ENCODE assay signal across 8 cellular contexts in the genomic region with DNA sequence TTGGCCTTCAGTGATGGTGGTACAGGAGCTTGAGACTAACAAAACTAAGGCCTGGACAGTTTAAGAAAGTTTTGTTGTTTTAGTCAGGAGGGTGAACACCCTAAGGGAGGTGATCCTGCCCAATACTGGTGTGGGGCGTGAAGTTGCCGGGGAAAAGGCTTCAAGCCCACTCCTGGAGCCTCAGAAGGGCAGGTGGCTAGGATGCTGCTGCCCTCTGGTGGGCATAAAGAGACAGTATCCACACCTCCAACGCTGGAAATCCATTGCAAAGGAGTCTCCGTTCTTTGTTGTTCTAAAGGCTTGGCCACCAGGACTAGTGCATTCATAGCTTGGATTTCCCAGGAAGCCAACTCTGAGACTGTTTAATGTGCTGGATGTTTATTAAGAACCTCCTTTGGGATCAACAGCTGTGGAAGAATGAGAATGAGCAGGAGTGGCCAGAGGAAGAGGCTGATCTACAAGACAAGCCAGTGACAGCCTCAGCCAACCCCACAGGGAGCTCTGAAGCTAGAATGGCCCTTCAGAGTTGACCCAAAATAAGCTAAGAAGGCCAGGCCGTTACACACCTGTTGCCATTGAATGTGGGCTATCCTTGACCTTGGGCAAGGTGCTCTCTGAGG. TPM values are rescaled to one million over a fixed set of nuclear protein-coding genes. Genes with fewer than 3 reads are reported as not detected.
DNase-seq lines count a peak whose midpoint lies in the region; ATAC-seq, FAIRE-seq and TF ChIP-seq lines count a peak whose summit lies in the region.

No MANE protein-coding gene starts in this region.

- peak; percentile 87 for TF ChIP-seq CTCF in CD8-positive, alpha-beta T cell (IDR thresholded peaks at IDR 0.05)
- TF ChIP-seq CTCF in activated CD8-positive, alpha-beta T cell treated with anti-CD3 and anti-CD28 coated beads for 36 hours (IDR thresholded peaks at IDR 0.05) = peak; percentile 85
- peak; percentile 93 for TF ChIP-seq CTCF in epithelial cell of esophagus (IDR thresholded peaks at IDR 0.05; ENCODE audit: insufficient read depth, low read depth, low read length, missing control alignments)

- no peak overlapping the region for H3K4me3 ChIP-seq in CD8-positive, alpha-beta T cell (ENCODE audit: low read depth, low read length)
- H3K4me3 ChIP-seq in epithelial cell of esophagus (ENCODE audit: low read length) = no peak overlapping the region

- no peak overlapping the region for H3K27ac Mint-ChIP-seq in CD8-positive, alpha-beta T cell
- H3K27ac Mint-ChIP-seq in activated CD8-positive, alpha-beta T cell treated with anti-CD3 and anti-CD28 coated beads for 36 hours = no peak overlapping the region
- H3K27ac Mint-ChIP-seq in naive B cell = no peak overlapping the region

- H3K36me3 Mint-ChIP-seq in CD8-positive, alpha-beta T cell = no peaks in the 10 kb centered on the region
- peaks cover 4% of the 10 kb centered on the region for H3K36me3 Mint-ChIP-seq in activated CD8-positive, alpha-beta T cell treated with anti-CD3 and anti-CD28 coated beads for 36 hours (ENCODE audit: low read depth)
- H3K36me3 Mint-ChIP-seq in naive B cell = no peaks in the 10 kb centered on the region

- no peak overlapping the region for H3K4me3 Mint-ChIP-seq in CD8-positive, alpha-beta T cell
- no peak overlapping the region for H3K4me3 Mint-ChIP-seq in activated CD8-positive, alpha-beta T cell treated with anti-CD3 and anti-CD28 coated beads for 36 hours
- no peak overlapping the region for H3K4me3 Mint-ChIP-seq in naive B cell

- no peaks in the 10 kb centered on the region for H3K9me3 Mint-ChIP-seq in CD8-positive, alpha-beta T cell
- no peaks in the 10 kb centered on the region for H3K9me3 Mint-ChIP-seq in activated CD8-positive, alpha-beta T cell treated with anti-CD3 and anti-CD28 coated beads for 36 hours
- H3K9me3 Mint-ChIP-seq in naive B cell = no peaks in the 10 kb centered on the region

- H3K9me3 ChIP-seq in CD8-positive, alpha-beta T cell (ENCODE audit: low read length) = no peaks in the 10 kb centered on the region

- DNase-seq in CD8-positive, alpha-beta T cell = peak in 6 of 7 experiments; percentile 30 to 72 (median 44)
- DNase-seq in NCI-H82 (lab: John Stamatoyannopoulos, UW) = peak; percentile 88
- DNase-seq in activated CD8-positive, alpha-beta T cell treated with anti-CD3 and anti-CD28 coated beads for 36 hours = peak; percentile 67
- peak; percentile 61 for DNase-seq in epithelial cell of esophagus (ENCODE audit: low read depth)
- DNase-seq in naive B cell = peak; percentile 31
- DNase-seq in urothelium cell line (ENCODE audit: low spot score) = peak; percentile 73

- peak; percentile 90 for ATAC-seq in CD8-positive, alpha-beta T cell
- ATAC-seq in HG03196 (IDR thresholded peaks at IDR 0.05; ENCODE audit: unreplicated experiment) = peak; percentile 51
- peak; percentile 90 for ATAC-seq in activated CD8-positive, alpha-beta T cell treated with anti-CD3 and anti-CD28 coated beads for 36 hours
- ATAC-seq in naive B cell (ENCODE audit: low read depth in 2 of 2) = peak; percentile 85 to 91
- ATAC-seq in GM19035 (IDR thresholded peaks at IDR 0.05; ENCODE audit: unreplicated experiment) = no peak

- H3K27me3 Mint-ChIP-seq in CD8-positive, alpha-beta T cell (ENCODE audit: low read depth) = no peaks in the 10 kb centered on the region
- no peaks in the 10 kb centered on the region for H3K27me3 Mint-ChIP-seq in activated CD8-positive, alpha-beta T cell treated with anti-CD3 and anti-CD28 coated beads for 36 hours
- H3K27me3 Mint-ChIP-seq in naive B cell = peaks cover 0 to 5% (median 0%) of the 10 kb centered on the region in 3 donors

- CTCF ChIA-PET in CD8-positive, alpha-beta T cell (lab: Charles Lee) = interaction anchor here (0.6 to 10.9 kb wide), 51 partner anchors 11 to 332 kb away, joined by 3 to 136 read pairs (median 4); partner anchors contain the start of genes C1orf216, CLSPN and TFAP2E
- CTCF ChIA-PET in activated CD8-positive, alpha-beta T cell treated with anti-CD3 and anti-CD28 coated beads for 36 hours (lab: Charles Lee) = interaction anchor here (0.7 to 10.4 kb wide), 44 partner anchors 8 to 295 kb away, joined by 3 to 131 read pairs (median 4); partner anchors contain the start of genes C1orf216, KIAA0319L, NCDN and TFAP2E

- no peaks in the 10 kb centered on the region for H3K27me3 ChIP-seq in CD8-positive, alpha-beta T cell (ENCODE audit: insufficient read depth, low read length)

- H3K36me3 ChIP-seq in CD8-positive, alpha-beta T cell (ENCODE audit: insufficient read depth, low read length) = no peaks in the 10 kb centered on the region

- no peaks in the 10 kb centered on the region for H3K4me1 ChIP-seq in CD8-positive, alpha-beta T cell (ENCODE audit: insufficient read depth, low read length)

- POLR2A ChIA-PET in CD8-positive, alpha-beta T cell (lab: Charles Lee) = interaction anchor here (1.1 kb wide), 1 partner anchor 158 kb away, joined by 5 read pairs; no protein-coding TSS in a partner anchor
- POLR2A ChIA-PET in activated CD8-positive, alpha-beta T cell treated with anti-CD3 and anti-CD28 coated beads for 36 hours (lab: Charles Lee) = interaction anchor here (1.3 to 1.4 kb wide), 2 partner anchors 19 to 29 kb away, joined by 3 to 4 read pairs; no protein-coding TSS in a partner anchor

- H3K27ac ChIP-seq in CD8-positive, alpha-beta T cell (ENCODE audit: low read depth, low read length) = no peak overlapping the region

- H3K4me1 Mint-ChIP-seq in CD8-positive, alpha-beta T cell (ENCODE audit: low read depth) = no peaks in the 10 kb centered on the region
- H3K4me1 Mint-ChIP-seq in activated CD8-positive, alpha-beta T cell treated with anti-CD3 and anti-CD28 coated beads for 36 hours (ENCODE audit: low read depth) = no peaks in the 10 kb centered on the region
- H3K4me1 Mint-ChIP-seq in naive B cell = peaks cover 0 to 8% (median 8%) of the 10 kb centered on the region in 3 donors

- FAIRE-seq in urothelium cell line (lab: Jason Lieb, UNC) = no peak

- intact Hi-C loops in CD8-positive, alpha-beta T cell (cut with DNase I, micrococcal nuclease) = loop anchor here (1.0 to 2.0 kb wide), 5 partner anchors 45 to 276 kb away; no protein-coding TSS in a partner anchor
- intact Hi-C loops in activated CD8-positive, alpha-beta T cell treated with anti-CD3 and anti-CD28 coated beads for 36 hours (cut with micrococcal nuclease) = no loop called here

RNA-seq across cellular contexts. Expression of gene C1orf216, which starts 8.2 kb away (rescaled TPM):
- total RNA-seq in CD8-positive, alpha-beta T cell = 1 to 10 TPM; 2.6 to 3.2 TPM
- total RNA-seq in activated CD8-positive, alpha-beta T cell treated with anti-CD3 and anti-CD28 coated beads for 36 hours = 10 to 100 TPM; 10.4 to 11.0 TPM
- polyA plus RNA-seq in naive B cell (ENCODE audit: low read depth in 6 of 6) = 1 to 10 TPM in 5 of 6 donors, under 1 TPM in 1; 0.73 to 3.9 (median 1.3) TPM

RNA-seq across cellular contexts. Expression of gene CLSPN, which starts 42.9 kb away (rescaled TPM):
- total RNA-seq in CD8-positive, alpha-beta T cell = under 1 TPM; 0.41 to 0.81 TPM
- 10 to 100 TPM; 50.8 to 52.5 TPM for total RNA-seq in activated CD8-positive, alpha-beta T cell treated with anti-CD3 and anti-CD28 coated beads for 36 hours
- polyA plus RNA-seq in naive B cell (ENCODE audit: low read depth in 6 of 6) = under 1 TPM in 4 of 6 donors, not detected in 2; 0.08 to 0.20 (median 0.12) TPM

Comparison
In these comparisons a context has a peak if more than half of its experiments do, and no peak if none do; other contexts are left out.
1. DNase-seq: peak in every context shown above with its lines; median percentile 88 in NCI-H82; 73 in urothelium cell line; 67 in activated CD8-positive, alpha-beta T cell treated with anti-CD3 and anti-CD28 coated beads for 36 hours; 61 in epithelial cell of esophagus; 44 in CD8-positive, alpha-beta T cell; 31 in naive B cell.
2. RNA of gene CLSPN, which starts 42.9 kb away (total RNA-seq): 50.8 to 52.5 TPM in activated CD8-positive, alpha-beta T cell treated with anti-CD3 and anti-CD28 coated beads for 36 hours; 0.41 to 0.81 TPM in CD8-positive, alpha-beta T cell; every median in the first group is over 10 times any median in the second.
3. Peak in every context shown above with its lines, with median percentiles within 50 percentile points of each other: CTCF ChIP-seq.